ENCODE assay signal across 1 cellular context in genomic region chr15:42273099-42273899, GRCh38.
A peak's percentile ranks its signal among the peaks of the same experiment; 100 is the strongest.
TF ChIP-seq lines count a peak whose summit lies in the region.

Gene GANC (plus strand): TSS chr15:42273201. CDS start chr15:42274482, 1,281 bp downstream.
Gene TMEM87A (minus strand): TSS chr15:42273433. CDS start chr15:42273398, 35 bp downstream.

TF ChIP-seq in HepG2, 621 proteins besides CTCF, POLR2A, EP300 and RAD21 (continued from another document and continues in another):
- peak; percentile 90 for TF ChIP-seq GMEB1 (CRISPR knock-in tag; IDR thresholded peaks at IDR 0.05; ENCODE audit: borderline replicate concordance)
- TF ChIP-seq POLR2AphosphoS5 (IDR thresholded peaks at IDR 0.05; ENCODE audit: low read depth, low read length): peak; percentile 91
- TF ChIP-seq NBN (conservative IDR thresholded peaks at IDR 0.05): no peak
- TF ChIP-seq ZNF616 (CRISPR knock-in tag; IDR thresholded peaks at IDR 0.05; ENCODE audit: low read depth): no peak
- no peak for TF ChIP-seq SRSF4 (IDR thresholded peaks at IDR 0.05; ENCODE audit: low read depth, low read length, poor library complexity, severe bottlenecking)
- TF ChIP-seq TOE1 (CRISPR knock-in tag; IDR thresholded peaks at IDR 0.05): no peak
- TF ChIP-seq GABPA (IDR thresholded peaks at IDR 0.05; ENCODE audit: low read depth, low read length): peak; percentile 84
- TF ChIP-seq GABPA (CRISPR knock-in tag; IDR thresholded peaks at IDR 0.05; ENCODE audit: low read depth): peak; percentile 95
- TF ChIP-seq ZNF883 (CRISPR knock-in tag; IDR thresholded peaks at IDR 0.05; ENCODE audit: not compliant biosample characterization): peak; percentile 71
- peak; percentile 85 for TF ChIP-seq KLF6 (CRISPR knock-in tag; IDR thresholded peaks at IDR 0.05)
- TF ChIP-seq ZGPAT (CRISPR knock-in tag; IDR thresholded peaks at IDR 0.05): peak; percentile 88
- no peak for TF ChIP-seq NFKBIZ (CRISPR knock-in tag; IDR thresholded peaks at IDR 0.05)
- 0 out of 2 replicates have a peak, but pooled peaks have one; percentile 15 for TF ChIP-seq CBFB (CRISPR knock-in tag; IDR thresholded peaks at IDR 0.05)
- peak; percentile 49; the same call in 1 of the 2 replicates for TF ChIP-seq ZNF484 (CRISPR knock-in tag; IDR thresholded peaks at IDR 0.05; ENCODE audit: borderline replicate concordance, low read depth)
- no peak for TF ChIP-seq KLF13 (CRISPR knock-in tag; IDR thresholded peaks at IDR 0.05)
- TF ChIP-seq DMTF1 (CRISPR knock-in tag; IDR thresholded peaks at IDR 0.05): peak; percentile 95; the same call in 1 of the 2 replicates
- TF ChIP-seq ZSCAN29 (CRISPR knock-in tag; conservative IDR thresholded peaks at IDR 0.05): peak; percentile 67
- TF ChIP-seq ARNT2 (CRISPR knock-in tag; IDR thresholded peaks at IDR 0.05; ENCODE audit: low read depth): peak; percentile 43; the same call in 1 of the 2 replicates
- no peak for TF ChIP-seq ATF5 (CRISPR knock-in tag; IDR thresholded peaks at IDR 0.05; ENCODE audit: low read depth)
- no peak for TF ChIP-seq PRDM4 (CRISPR knock-in tag; IDR thresholded peaks at IDR 0.05; ENCODE audit: borderline replicate concordance)
- TF ChIP-seq ZC3H13 (CRISPR knock-in tag; IDR thresholded peaks at IDR 0.05): no peak
- no peak for TF ChIP-seq ZNF251 (CRISPR knock-in tag; IDR thresholded peaks at IDR 0.05)
- 0 out of 2 replicates have a peak, but pooled peaks have one; percentile 83 for TF ChIP-seq ZNF782 (CRISPR knock-in tag; IDR thresholded peaks at IDR 0.05; ENCODE audit: borderline replicate concordance)
- no peak for TF ChIP-seq CERS6 (CRISPR knock-in tag; IDR thresholded peaks at IDR 0.05)
- TF ChIP-seq ATAD3A (CRISPR knock-in tag; IDR thresholded peaks at IDR 0.05): no peak
- TF ChIP-seq ZSCAN9 (CRISPR knock-in tag; IDR thresholded peaks at IDR 0.05; ENCODE audit: borderline replicate concordance): no peak
- no peak for TF ChIP-seq HNRNPUL1 (IDR thresholded peaks at IDR 0.05; ENCODE audit: low read depth, low read length)
- TF ChIP-seq SIX1 (CRISPR knock-in tag; IDR thresholded peaks at IDR 0.05; ENCODE audit: borderline replicate concordance): 0 out of 2 replicates have a peak, but pooled peaks have one; percentile 17
- peak; percentile 89 for TF ChIP-seq ZNF878 (CRISPR knock-in tag; IDR thresholded peaks at IDR 0.05)
- no peak for TF ChIP-seq TCF7L2 (IDR thresholded peaks at IDR 0.05; ENCODE audit: low read depth, low read length)
- no peak for TF ChIP-seq ZNF576 (CRISPR knock-in tag; IDR thresholded peaks at IDR 0.05)
- TF ChIP-seq U2AF1 (optimal IDR thresholded peaks at IDR 0.05; ENCODE audit: low read depth, low read length): no peak
- TF ChIP-seq ZNF343 (CRISPR knock-in tag; IDR thresholded peaks at IDR 0.05): 0 out of 2 replicates have a peak, but pooled peaks have one; percentile 67
- TF ChIP-seq ZNF503 (CRISPR knock-in tag; IDR thresholded peaks at IDR 0.05): peak; percentile 56; the same call in 1 of the 2 replicates
- TF ChIP-seq ZNF44 (CRISPR knock-in tag; IDR thresholded peaks at IDR 0.05): no peak; the same call in 1 of the 2 replicates
- TF ChIP-seq BCL3 (CRISPR knock-in tag; IDR thresholded peaks at IDR 0.05): peak; percentile 45; the same call in 1 of the 2 replicates
- TF ChIP-seq ZNF746 (CRISPR knock-in tag; IDR thresholded peaks at IDR 0.05): no peak
- TF ChIP-seq ZNF572 (CRISPR knock-in tag; IDR thresholded peaks at IDR 0.05): no peak
- TF ChIP-seq ZNF614 (CRISPR knock-in tag; IDR thresholded peaks at IDR 0.05; ENCODE audit: borderline replicate concordance): peak; percentile 80
- no peak for TF ChIP-seq ZNF720 (CRISPR knock-in tag; IDR thresholded peaks at IDR 0.05)
- peak; percentile 72; the same call in 1 of the 2 replicates for TF ChIP-seq MEIS1 (CRISPR knock-in tag; IDR thresholded peaks at IDR 0.05; ENCODE audit: borderline replicate concordance)
- peak; percentile 69 for TF ChIP-seq CREM (IDR thresholded peaks at IDR 0.05)
- TF ChIP-seq CREM (CRISPR knock-in tag; IDR thresholded peaks at IDR 0.05): no peak
- TF ChIP-seq PHF8 (CRISPR knock-in tag; IDR thresholded peaks at IDR 0.05): peak; percentile 85
- TF ChIP-seq JUNB (CRISPR knock-in tag; IDR thresholded peaks at IDR 0.05; ENCODE audit: borderline replicate concordance): no peak
- TF ChIP-seq MBNL3 (CRISPR knock-in tag; conservative IDR thresholded peaks at IDR 0.05): no peak
- TF ChIP-seq DBP (CRISPR knock-in tag; IDR thresholded peaks at IDR 0.05; ENCODE audit: not compliant biosample characterization): no peak
- peak; percentile 95 for TF ChIP-seq PHF21A (CRISPR knock-in tag; IDR thresholded peaks at IDR 0.05)
- TF ChIP-seq DNMT3B (CRISPR knock-in tag; conservative IDR thresholded peaks at IDR 0.05): 0 out of 2 replicates have a peak, but pooled peaks have one; percentile 14
- TF ChIP-seq MXD4 (CRISPR knock-in tag; IDR thresholded peaks at IDR 0.05): 0 out of 2 replicates have a peak, but pooled peaks have one; percentile 34
- TF ChIP-seq MEIS2 (CRISPR knock-in tag; IDR thresholded peaks at IDR 0.05): peak; percentile 84
- TF ChIP-seq ZBTB2 (CRISPR knock-in tag; IDR thresholded peaks at IDR 0.05; ENCODE audit: low read depth): 0 out of 2 replicates have a peak, but pooled peaks have one; percentile 24
- 0 out of 2 replicates have a peak, but pooled peaks have one; percentile 4 for TF ChIP-seq FOSL2 (CRISPR knock-in tag; IDR thresholded peaks at IDR 0.05)
- TF ChIP-seq ZNF143 (CRISPR knock-in tag; IDR thresholded peaks at IDR 0.05): peak; percentile 46; the same call in 1 of the 2 replicates
- 0 out of 2 replicates have a peak, but pooled peaks have one; percentile 57 for TF ChIP-seq MTA1 (CRISPR knock-in tag; IDR thresholded peaks at IDR 0.05; ENCODE audit: borderline replicate concordance)
- TF ChIP-seq ZNF652 (CRISPR knock-in tag; IDR thresholded peaks at IDR 0.05; ENCODE audit: borderline replicate concordance, low read depth): no peak
